ENCODE assay signal across 8 cellular contexts in the genomic region with DNA sequence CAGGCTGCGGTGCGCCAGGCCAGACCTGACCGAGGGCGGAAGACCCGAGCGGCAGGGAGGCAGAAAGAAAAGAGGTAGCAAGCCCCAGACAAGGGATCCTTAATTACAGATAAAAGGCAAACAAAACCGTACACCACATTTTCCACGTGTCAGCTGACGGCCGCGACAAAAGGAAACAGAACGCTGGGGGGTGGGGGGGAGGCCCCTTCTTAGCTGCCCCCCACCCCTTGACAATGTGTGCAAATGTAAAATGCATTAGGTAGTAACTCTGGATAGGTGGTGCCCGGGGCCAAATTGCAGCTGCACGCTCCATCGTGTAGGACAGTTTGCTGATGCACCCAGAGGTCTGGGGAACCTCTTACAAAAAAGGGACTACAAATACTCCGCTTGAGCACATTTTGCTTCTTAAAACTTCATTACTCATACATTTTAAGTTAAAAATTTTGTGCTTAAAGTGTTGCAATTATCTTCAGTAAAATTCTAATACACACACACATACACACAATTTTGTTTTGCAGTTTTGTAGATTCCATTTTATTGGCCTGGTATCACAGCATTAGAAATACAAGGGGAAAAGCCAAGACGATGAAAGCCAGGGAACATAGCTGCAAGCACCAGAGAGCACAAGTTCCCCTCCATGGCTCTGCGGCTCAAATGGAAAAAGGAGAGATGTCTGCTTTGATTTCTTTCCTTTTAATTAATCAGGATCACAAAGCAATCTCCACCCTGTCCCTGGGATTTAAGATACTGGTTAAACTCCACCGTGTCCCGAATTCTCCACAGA.
DNase-seq lines count a peak whose midpoint lies in the region; ATAC-seq and TF ChIP-seq lines count a peak whose summit lies in the region.

No MANE protein-coding gene starts in this region.

- H3K9me3 Mint-ChIP-seq in activated T-cell treated with anti-CD3 and anti-CD28 coated beads, Interleukin-2, amount 50 U/mL, for 24 hours: no peaks in the 10 kb centered on the region

- H3K36me3 ChIP-seq in adipocyte (ENCODE audit: control insufficient read depth, insufficient read depth, low read length, severe bottlenecking) (no peaks in the 10 kb centered on the region), stomach (no peaks in the 10 kb centered on the region)

- DNase-seq in activated T-cell treated with anti-CD3 and anti-CD28 coated beads, Interleukin-2, amount 50 U/mL, for 24 hours: no peak
- DNase-seq in activated T-cell treated with anti-CD3 and anti-CD28 coated beads, Interleukin-2, amount 50 U/mL, for 1 hour: no peak
- DNase-seq in adipocyte (ENCODE audit: low read depth): peak; percentile 18
- DNase-seq in iPS-NIHi11 (ENCODE audit: low spot score): peak; percentile 13
- no peak for DNase-seq in stomach

- H3K27me3 ChIP-seq in adipocyte (replicated peaks; ENCODE audit: control insufficient read depth, insufficient read depth, low read length) (no peaks in the 10 kb centered on the region), stomach (peaks cover 0 to 22% (median 10%) of the 10 kb centered on the region in 3 donors)

- H3K36me3 Mint-ChIP-seq in activated T-cell treated with anti-CD3 and anti-CD28 coated beads, Interleukin-2, amount 50 U/mL, for 24 hours (ENCODE audit: low read depth): no peaks in the 10 kb centered on the region

- H3K4me3 ChIP-seq in adipocyte (ENCODE audit: low read length) (peak overlapping the region; percentile 89), stomach (peak overlapping the region; percentile 52 to 68 (median 60))

- peak; percentile 22 for ATAC-seq in HG03378 (IDR thresholded peaks at IDR 0.05; ENCODE audit: unreplicated experiment)
- no peak for ATAC-seq in GM19328 (IDR thresholded peaks at IDR 0.05; ENCODE audit: unreplicated experiment)
- no peak for ATAC-seq in HG03175 (IDR thresholded peaks at IDR 0.05; ENCODE audit: unreplicated experiment)

- H3K27ac ChIP-seq in stomach: peak overlapping the region; percentile 76 to 87 (median 78)

- no peak for TF ChIP-seq POLR2A in stomach (IDR thresholded peaks at IDR 0.05)

- no peaks in the 10 kb centered on the region for H3K9me3 ChIP-seq in adipocyte (ENCODE audit: control insufficient read depth, low read length)
- H3K9me3 ChIP-seq in stomach: no peaks in the 10 kb centered on the region

- intact Hi-C loops in stomach (cut with DNase I; ENCODE audit: low total_unique reads): no loop called here

- no peak for TF ChIP-seq EP300 in stomach (IDR thresholded peaks at IDR 0.05)

- TF ChIP-seq CTCF in stomach (IDR thresholded peaks at IDR 0.05): no peak

- peak overlapping the region; percentile 75 for H3K9ac ChIP-seq in adipocyte (ENCODE audit: low read length)

- H3K4me1 Mint-ChIP-seq in activated T-cell treated with anti-CD3 and anti-CD28 coated beads, Interleukin-2, amount 50 U/mL, for 24 hours (ENCODE audit: low read depth): peaks cover 19% of the 10 kb centered on the region

- peak overlapping the region; percentile 66 for H3K4me3 Mint-ChIP-seq in activated T-cell treated with anti-CD3 and anti-CD28 coated beads, Interleukin-2, amount 50 U/mL, for 24 hours

- WGBS in stomach, 5 donors: 15 to 19% (median 18%) methylated on average over 19 to 20 of the region's 20 CpGs

- peaks cover 28% of the 10 kb centered on the region for H3K4me1 ChIP-seq in adipocyte (ENCODE audit: control insufficient read depth, insufficient read depth, low read length)
- peaks cover 6 to 44% (median 28%) of the 10 kb centered on the region in 4 donors for H3K4me1 ChIP-seq in stomach

- H3K27me3 Mint-ChIP-seq in activated T-cell treated with anti-CD3 and anti-CD28 coated beads, Interleukin-2, amount 50 U/mL, for 24 hours: peaks cover 61% of the 10 kb centered on the region

- peak overlapping the region; percentile 44 for H3K27ac Mint-ChIP-seq in activated T-cell treated with anti-CD3 and anti-CD28 coated beads, Interleukin-2, amount 50 U/mL, for 24 hours

Comparison
In these comparisons a context has a peak if more than half of its experiments do, and no peak if none do; other contexts are left out.
1. DNase-seq: peak in adipocyte (single experiment) and iPS-NIHi11 (single experiment); none in activated T-cell treated with anti-CD3 and anti-CD28 coated beads, Interleukin-2, amount 50 U/mL, for 24 hours (single experiment), activated T-cell treated with anti-CD3 and anti-CD28 coated beads, Interleukin-2, amount 50 U/mL, for 1 hour (single experiment) and stomach (single experiment).